In genomic region chr4:76830612-76831474, GRCh38 we compare ENCODE assay signal across 1 cellular context.
TF ChIP-seq lines count a peak whose summit lies in the region.

No MANE protein-coding gene starts in this region.

TF ChIP-seq in HepG2, 621 proteins besides CTCF, POLR2A, EP300 and RAD21 (continued from another document and continues in another):
- TF ChIP-seq IKZF5 (CRISPR knock-in tag; IDR thresholded peaks at IDR 0.05) (peak; percentile 71), KDM6A (CRISPR knock-in tag; IDR thresholded peaks at IDR 0.05; ENCODE audit: low read depth) (peak; percentile 63; the same call in 1 of the 2 replicates), SAP130 (CRISPR knock-in tag; IDR thresholded peaks at IDR 0.05; ENCODE audit: low read depth) (peak; percentile 94), ZNF343 (CRISPR knock-in tag; IDR thresholded peaks at IDR 0.05) (0 out of 2 replicates have a peak, but pooled peaks have one; percentile 49), ZNF550 (CRISPR knock-in tag; IDR thresholded peaks at IDR 0.05; ENCODE audit: borderline replicate concordance) (no peak), HNRNPUL1 (IDR thresholded peaks at IDR 0.05; ENCODE audit: low read depth, low read length) (no peak), TEAD3 (CRISPR knock-in tag; optimal IDR thresholded peaks at IDR 0.05; ENCODE audit: borderline replicate concordance) (peak; percentile 81), ZNF776 (CRISPR knock-in tag; IDR thresholded peaks at IDR 0.05) (no peak), ZBTB20 (CRISPR knock-in tag; IDR thresholded peaks at IDR 0.05; ENCODE audit: borderline replicate concordance, low read depth) (no peak), NR0B2 (CRISPR knock-in tag; IDR thresholded peaks at IDR 0.05) (no peak), ZNF496 (CRISPR knock-in tag; IDR thresholded peaks at IDR 0.05; ENCODE audit: insufficient replicate concordance) (no peak), PHF21A (CRISPR knock-in tag; IDR thresholded peaks at IDR 0.05) (peak; percentile 90), PBX2 (CRISPR knock-in tag; IDR thresholded peaks at IDR 0.05) (no peak), SATB2 (CRISPR knock-in tag; IDR thresholded peaks at IDR 0.05) (no peak), AHR (CRISPR knock-in tag; IDR thresholded peaks at IDR 0.05) (no peak), ARID3A (IDR thresholded peaks at IDR 0.05; ENCODE audit: low read depth, low read length) (no peak), ZNF790 (CRISPR knock-in tag; IDR thresholded peaks at IDR 0.05; ENCODE audit: borderline replicate concordance) (no peak), SRSF4 (IDR thresholded peaks at IDR 0.05; ENCODE audit: low read depth, low read length, poor library complexity, severe bottlenecking) (no peak), ZNF816 (CRISPR knock-in tag; IDR thresholded peaks at IDR 0.05; ENCODE audit: borderline replicate concordance) (peak; percentile 55; the same call in 1 of the 2 replicates), RBM22 (optimal IDR thresholded peaks at IDR 0.05; ENCODE audit: low read length) (no peak), CEBPG (CRISPR knock-in tag; IDR thresholded peaks at IDR 0.05) (peak; percentile 30; the same call in 1 of the 2 replicates), ELF4 (CRISPR knock-in tag; IDR thresholded peaks at IDR 0.05; ENCODE audit: borderline replicate concordance) (peak; percentile 84), ZNF678 (CRISPR knock-in tag; IDR thresholded peaks at IDR 0.05) (no peak), ZNF564 (CRISPR knock-in tag; IDR thresholded peaks at IDR 0.05) (peak; percentile 86; the same call in 1 of the 2 replicates), IKZF4 (CRISPR knock-in tag; IDR thresholded peaks at IDR 0.05; ENCODE audit: borderline replicate concordance, low read depth, not compliant biosample characterization) (no peak), ZNF350 (CRISPR knock-in tag; IDR thresholded peaks at IDR 0.05; ENCODE audit: borderline replicate concordance, low read depth) (peak; percentile 77), ZNF83 (CRISPR knock-in tag; IDR thresholded peaks at IDR 0.05; ENCODE audit: borderline replicate concordance) (no peak), ZNF337 (CRISPR knock-in tag; IDR thresholded peaks at IDR 0.05; ENCODE audit: borderline replicate concordance, low read depth) (0 out of 2 replicates have a peak, but pooled peaks have one; percentile 5), JDP2 (CRISPR knock-in tag; IDR thresholded peaks at IDR 0.05; ENCODE audit: borderline replicate concordance) (no peak), SNRNP70 (IDR thresholded peaks at IDR 0.05; ENCODE audit: low read depth, low read length) (no peak), ZNF709 (CRISPR knock-in tag; IDR thresholded peaks at IDR 0.05) (peak; percentile 58; the same call in 1 of the 2 replicates), RFXAP (CRISPR knock-in tag; IDR thresholded peaks at IDR 0.05; ENCODE audit: borderline replicate concordance) (no peak), ZBTB10 (CRISPR knock-in tag; IDR thresholded peaks at IDR 0.05; ENCODE audit: borderline replicate concordance) (no peak), ZNF484 (CRISPR knock-in tag; IDR thresholded peaks at IDR 0.05; ENCODE audit: borderline replicate concordance, low read depth) (no peak), ZBTB2 (CRISPR knock-in tag; IDR thresholded peaks at IDR 0.05; ENCODE audit: low read depth) (no peak), CREM (IDR thresholded peaks at IDR 0.05) (peak; percentile 74), CREM (CRISPR knock-in tag; IDR thresholded peaks at IDR 0.05) (no peak), PAWR (CRISPR knock-in tag; IDR thresholded peaks at IDR 0.05; ENCODE audit: borderline replicate concordance) (no peak), MAFG (CRISPR knock-in tag; IDR thresholded peaks at IDR 0.05) (no peak), MBD4 (IDR thresholded peaks at IDR 0.05; ENCODE audit: borderline replicate concordance, low read length) (no peak; the same call in 1 of the 2 replicates), SMAD1 (CRISPR knock-in tag; IDR thresholded peaks at IDR 0.05; ENCODE audit: borderline replicate concordance, low read depth) (no peak)
- TF ChIP-seq, protein P1, sequence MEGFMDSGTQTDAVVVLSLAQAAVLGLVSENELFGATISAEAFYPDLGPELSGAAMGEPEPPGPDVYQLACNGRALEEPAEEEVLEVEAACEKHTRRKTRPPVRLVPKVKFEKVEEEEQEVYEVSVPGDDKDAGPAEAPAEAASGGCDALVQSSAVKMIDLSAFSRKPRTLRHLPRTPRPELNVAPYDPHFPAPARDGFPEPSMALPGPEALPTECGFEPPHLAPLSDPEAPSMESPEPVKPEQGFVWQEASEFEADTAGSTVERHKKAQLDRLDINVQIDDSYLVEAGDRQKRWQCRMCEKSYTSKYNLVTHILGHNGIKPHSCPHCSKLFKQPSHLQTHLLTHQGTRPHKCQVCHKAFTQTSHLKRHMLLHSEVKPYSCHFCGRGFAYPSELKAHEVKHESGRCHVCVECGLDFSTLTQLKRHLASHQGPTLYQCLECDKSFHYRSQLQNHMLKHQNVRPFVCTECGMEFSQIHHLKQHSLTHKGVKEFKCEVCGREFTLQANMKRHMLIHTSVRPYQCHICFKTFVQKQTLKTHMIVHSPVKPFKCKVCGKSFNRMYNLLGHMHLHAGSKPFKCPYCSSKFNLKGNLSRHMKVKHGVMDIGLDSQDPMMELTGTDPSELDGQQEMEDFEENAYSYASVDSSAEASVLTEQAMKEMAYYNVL (CRISPR knock-in tag; IDR thresholded peaks at IDR 0.05; ENCODE audit: borderline replicate concordance): peak; percentile 80
- TF ChIP-seq, protein P2, sequence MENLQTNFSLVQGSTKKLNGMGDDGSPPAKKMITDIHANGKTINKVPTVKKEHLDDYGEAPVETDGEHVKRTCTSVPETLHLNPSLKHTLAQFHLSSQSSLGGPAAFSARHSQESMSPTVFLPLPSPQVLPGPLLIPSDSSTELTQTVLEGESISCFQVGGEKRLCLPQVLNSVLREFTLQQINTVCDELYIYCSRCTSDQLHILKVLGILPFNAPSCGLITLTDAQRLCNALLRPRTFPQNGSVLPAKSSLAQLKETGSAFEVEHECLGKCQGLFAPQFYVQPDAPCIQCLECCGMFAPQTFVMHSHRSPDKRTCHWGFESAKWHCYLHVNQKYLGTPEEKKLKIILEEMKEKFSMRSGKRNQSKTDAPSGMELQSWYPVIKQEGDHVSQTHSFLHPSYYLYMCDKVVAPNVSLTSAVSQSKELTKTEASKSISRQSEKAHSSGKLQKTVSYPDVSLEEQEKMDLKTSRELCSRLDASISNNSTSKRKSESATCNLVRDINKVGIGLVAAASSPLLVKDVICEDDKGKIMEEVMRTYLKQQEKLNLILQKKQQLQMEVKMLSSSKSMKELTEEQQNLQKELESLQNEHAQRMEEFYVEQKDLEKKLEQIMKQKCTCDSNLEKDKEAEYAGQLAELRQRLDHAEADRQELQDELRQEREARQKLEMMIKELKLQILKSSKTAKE (CRISPR knock-in tag; IDR thresholded peaks at IDR 0.05; ENCODE audit: borderline replicate concordance): no peak
- TF ChIP-seq, protein P3, sequence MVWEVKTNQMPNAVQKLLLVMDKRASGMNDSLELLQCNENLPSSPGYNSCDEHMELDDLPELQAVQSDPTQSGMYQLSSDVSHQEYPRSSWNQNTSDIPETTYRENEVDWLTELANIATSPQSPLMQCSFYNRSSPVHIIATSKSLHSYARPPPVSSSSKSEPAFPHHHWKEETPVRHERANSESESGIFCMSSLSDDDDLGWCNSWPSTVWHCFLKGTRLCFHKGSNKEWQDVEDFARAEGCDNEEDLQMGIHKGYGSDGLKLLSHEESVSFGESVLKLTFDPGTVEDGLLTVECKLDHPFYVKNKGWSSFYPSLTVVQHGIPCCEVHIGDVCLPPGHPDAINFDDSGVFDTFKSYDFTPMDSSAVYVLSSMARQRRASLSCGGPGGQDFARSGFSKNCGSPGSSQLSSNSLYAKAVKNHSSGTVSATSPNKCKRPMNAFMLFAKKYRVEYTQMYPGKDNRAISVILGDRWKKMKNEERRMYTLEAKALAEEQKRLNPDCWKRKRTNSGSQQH (CRISPR knock-in tag; IDR thresholded peaks at IDR 0.05; ENCODE audit: low read depth): no peak
- TF ChIP-seq, protein P4, sequence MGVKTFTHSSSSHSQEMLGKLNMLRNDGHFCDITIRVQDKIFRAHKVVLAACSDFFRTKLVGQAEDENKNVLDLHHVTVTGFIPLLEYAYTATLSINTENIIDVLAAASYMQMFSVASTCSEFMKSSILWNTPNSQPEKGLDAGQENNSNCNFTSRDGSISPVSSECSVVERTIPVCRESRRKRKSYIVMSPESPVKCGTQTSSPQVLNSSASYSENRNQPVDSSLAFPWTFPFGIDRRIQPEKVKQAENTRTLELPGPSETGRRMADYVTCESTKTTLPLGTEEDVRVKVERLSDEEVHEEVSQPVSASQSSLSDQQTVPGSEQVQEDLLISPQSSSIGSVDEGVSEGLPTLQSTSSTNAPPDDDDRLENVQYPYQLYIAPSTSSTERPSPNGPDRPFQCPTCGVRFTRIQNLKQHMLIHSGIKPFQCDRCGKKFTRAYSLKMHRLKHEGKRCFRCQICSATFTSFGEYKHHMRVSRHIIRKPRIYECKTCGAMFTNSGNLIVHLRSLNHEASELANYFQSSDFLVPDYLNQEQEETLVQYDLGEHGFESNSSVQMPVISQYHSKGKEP (CRISPR knock-in tag; IDR thresholded peaks at IDR 0.05): no peak
- TF ChIP-seq, protein P5, sequence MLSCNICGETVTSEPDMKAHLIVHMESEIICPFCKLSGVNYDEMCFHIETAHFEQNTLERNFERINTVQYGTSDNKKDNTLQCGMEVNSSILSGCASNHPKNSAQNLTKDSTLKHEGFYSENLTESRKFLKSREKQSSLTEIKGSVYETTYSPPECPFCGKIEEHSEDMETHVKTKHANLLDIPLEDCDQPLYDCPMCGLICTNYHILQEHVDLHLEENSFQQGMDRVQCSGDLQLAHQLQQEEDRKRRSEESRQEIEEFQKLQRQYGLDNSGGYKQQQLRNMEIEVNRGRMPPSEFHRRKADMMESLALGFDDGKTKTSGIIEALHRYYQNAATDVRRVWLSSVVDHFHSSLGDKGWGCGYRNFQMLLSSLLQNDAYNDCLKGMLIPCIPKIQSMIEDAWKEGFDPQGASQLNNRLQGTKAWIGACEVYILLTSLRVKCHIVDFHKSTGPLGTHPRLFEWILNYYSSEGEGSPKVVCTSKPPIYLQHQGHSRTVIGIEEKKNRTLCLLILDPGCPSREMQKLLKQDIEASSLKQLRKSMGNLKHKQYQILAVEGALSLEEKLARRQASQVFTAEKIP (CRISPR knock-in tag; IDR thresholded peaks at IDR 0.05; ENCODE audit: borderline replicate concordance): no peak
